In the genomic region with DNA sequence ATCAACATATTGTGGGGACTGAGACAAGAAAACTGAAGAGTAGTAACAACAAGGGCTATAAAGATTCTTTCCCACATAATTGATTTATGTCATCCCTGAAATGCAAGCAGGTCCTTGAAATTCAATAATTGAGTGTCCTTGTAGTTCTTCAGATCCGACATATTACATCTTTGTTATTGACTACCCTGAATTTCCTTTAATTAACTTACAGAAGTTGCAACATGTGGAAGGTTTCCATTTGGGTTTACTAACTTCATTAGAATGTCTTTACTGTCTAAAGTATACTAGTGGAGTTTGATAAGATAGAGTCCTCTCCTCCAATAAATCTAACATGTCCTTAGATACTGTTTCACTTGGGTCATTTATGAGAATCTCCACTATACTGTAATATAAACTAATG, we compare ENCODE assay signal across 27 cellular contexts.
"Had no signal": no experiment of that assay in that cellular context is flagged by ENCODE, and none has a peak within 500 bp of the region (broad histone marks: within the 10 kb centered on the region; RNA-seq: fewer than 3 reads in every experiment).

No MANE protein-coding gene starts in this region.

- DNase-seq: stimulated activated CD4-positive, alpha-beta T cell treated with anti-CD3 and anti-CD28 coated beads, Interleukin-2, amount 100 ng/mL, for 48 hours; stimulated activated CD4-positive, alpha-beta T cell treated with anti-CD3 and anti-CD28 coated beads, Interleukin-4, amount 100 ng/mL, for 1 hour; stimulated activated CD4-positive, alpha-beta T cell treated with anti-CD3 and anti-CD28 coated beads, Interleukin-4, amount 100 ng/mL, for 24 hours; stimulated activated CD4-positive, alpha-beta T cell treated with anti-CD3 and anti-CD28 coated beads, Interleukin-4, amount 100 ng/mL, for 4 hours; stimulated activated CD8-positive, alpha-beta memory T cell treated with anti-CD3 and anti-CD28 coated beads, Interleukin-4, amount 100 ng/mL, for 48 hours; stimulated activated naive B cell treated with anti-CD40 and anti-IgM and Interleukin-4, amounts not matched to agents 10 μg/mL and 1 μg/mL and 100 μg/mL, for 72 hours; stimulated activated naive CD4-positive, alpha-beta T cell; stimulated activated naive CD4-positive, alpha-beta T cell treated with Interleukin-2 at 50 U/mL for 16 hours; stimulated activated naive CD8-positive, alpha-beta T cell treated with anti-CD3 and anti-CD28 coated beads, Interleukin-15, amount 100 ng/mL, for 72 hours; stimulated activated naive CD8-positive, alpha-beta T cell treated with anti-CD3 and anti-CD28 coated beads, Interleukin-15, Interleukin-2, amounts not matched to agents 100 U/mL and 50 U/mL, for 24 hours; stomach; substantia nigra; testis; thyroid gland; tibial artery; transverse colon; trophoblast cell; upper lobe of left lung; upper lobe of right lung; uterus had no signal

- H3K36me3 ChIP-seq: stomach, suprapubic skin, thoracic aorta, thyroid gland, tibial artery, tibial nerve, transverse colon, upper lobe of left lung, upper lobe of right lung, uterus, vagina had no signal

- H3K4me3 ChIP-seq: stomach, suprapubic skin, testis, thoracic aorta, thyroid gland, tibial artery, tibial nerve, transverse colon, upper lobe of left lung, upper lobe of right lung, uterus, vagina had no signal

- H3K27ac ChIP-seq: stomach, suprapubic skin, testis, thoracic aorta, thyroid gland, tibial artery, tibial nerve, transverse colon, upper lobe of left lung, upper lobe of right lung, uterus, vagina had no signal

- H3K4me1 ChIP-seq: stomach, suprapubic skin, testis, thyroid gland, tibial artery, tibial nerve, transverse colon, upper lobe of left lung, upper lobe of right lung, uterus, vagina had no signal

- H3K9me3 ChIP-seq: stomach, suprapubic skin, testis, thoracic aorta, thyroid gland, tibial artery, tibial nerve, transverse colon, upper lobe of left lung, upper lobe of right lung, uterus, vagina had no signal

- ATAC-seq: stimulated activated effector memory CD8-positive, alpha-beta T cell treated with anti-CD3 and anti-CD28 coated beads, Interleukin-12 subunit alpha, Interleukin-12 subunit beta, amount 100 ng/mL, for 72 hours; stimulated activated memory B cell treated with anti-CD40 and anti-IgM and Interleukin-4, amounts not matched to agents 10 μg/mL and 1 μg/mL and 100 μg/mL, for 72 hours; stimulated activated naive B cell treated with anti-CD40 and anti-IgM and Interleukin-4, amounts not matched to agents 10 μg/mL and 1 μg/mL and 100 μg/mL, for 72 hours; stimulated activated naive CD8-positive, alpha-beta T cell treated with anti-CD3 and anti-CD28 coated beads, Interleukin-15, amount 100 ng/mL, for 72 hours; stimulated activated naive CD8-positive, alpha-beta T cell treated with anti-CD3 and anti-CD28 coated beads, Interleukin-15, Interleukin-2, amounts not matched to agents 100 U/mL and 50 U/mL, for 24 hours; upper lobe of right lung had no signal

- FAIRE-seq: urothelium cell line had no signal

- H3K27me3 ChIP-seq: stomach, suprapubic skin, testis, thyroid gland, tibial artery, tibial nerve, transverse colon, upper lobe of left lung, upper lobe of right lung, uterus, vagina had no signal
